ENCODE assay signal across 8 cellular contexts in the genomic region with DNA sequence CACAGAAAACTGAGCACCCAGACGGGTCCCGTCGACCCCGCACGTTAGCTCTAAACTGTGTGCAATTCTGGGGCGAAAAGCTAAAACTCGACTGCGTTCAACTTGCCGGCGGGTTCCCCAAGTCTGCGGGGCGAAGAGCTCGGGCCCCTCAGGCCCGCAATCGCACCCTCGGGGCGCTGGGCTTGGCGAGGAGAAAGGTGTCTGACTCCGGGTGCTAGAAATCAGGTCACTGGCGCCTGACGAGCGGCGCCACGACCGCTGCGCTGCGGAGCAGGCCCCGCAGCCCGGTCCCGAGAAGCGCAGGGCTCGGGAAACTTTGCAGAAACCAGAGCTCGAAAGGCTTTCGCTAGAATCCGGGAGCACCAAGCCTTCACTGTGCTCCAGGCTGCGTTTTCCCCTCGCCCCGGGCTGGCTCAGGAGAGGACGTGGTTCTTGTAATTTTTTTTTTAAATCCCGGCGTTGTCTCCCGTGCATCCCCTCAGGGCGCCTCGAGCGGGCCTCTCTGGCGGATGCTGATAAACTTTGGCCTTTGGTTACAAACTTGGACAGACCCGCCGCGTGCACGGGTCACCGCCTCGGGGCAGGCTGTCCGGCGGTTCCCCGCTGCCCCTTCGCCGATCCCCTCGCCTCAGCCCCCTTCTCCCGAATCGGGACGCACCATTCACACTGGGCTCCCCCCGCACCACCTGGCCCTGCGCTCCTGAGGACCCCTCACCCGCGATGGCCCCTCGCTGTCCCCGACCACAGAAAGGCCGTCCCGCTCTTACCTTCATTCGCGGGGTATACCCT. TPM values are rescaled to one million over a fixed set of nuclear protein-coding genes. Genes with fewer than 3 reads are reported as not detected.
DNase-seq lines count a peak whose midpoint lies in the region; ATAC-seq and TF ChIP-seq lines count a peak whose summit lies in the region.

No MANE protein-coding gene starts in this region.

- peaks cover 56% of the 10 kb centered on the region for H3K4me1 Mint-ChIP-seq in activated T-cell treated with anti-CD3 and anti-CD28 coated beads, Interleukin-2, amount 50 U/mL, for 24 hours (ENCODE audit: low read depth)
- H3K4me1 Mint-ChIP-seq in naive thymus-derived CD4-positive, alpha-beta T cell: peaks cover 22 to 53% (median 39%) of the 10 kb centered on the region in 7 donors

- no peak for TF ChIP-seq CTCF in LNCaP clone FGC (IDR thresholded peaks at IDR 0.05; ENCODE audit: control insufficient read depth, extremely low read depth, insufficient read depth)
- TF ChIP-seq CTCF in fibroblast of mammary gland (conservative IDR thresholded peaks at IDR 0.05; ENCODE audit: control insufficient read depth, insufficient read depth, low read depth, low read length): no peak
- no peak for TF ChIP-seq CTCF in upper lobe of right lung (IDR thresholded peaks at IDR 0.05)

- peaks cover 63% of the 10 kb centered on the region for H3K27me3 Mint-ChIP-seq in activated T-cell treated with anti-CD3 and anti-CD28 coated beads, Interleukin-2, amount 50 U/mL, for 24 hours
- H3K27me3 Mint-ChIP-seq in naive thymus-derived CD4-positive, alpha-beta T cell: peaks cover 19 to 70% (median 45%) of the 10 kb centered on the region in 5 donors

- POLR2A ChIA-PET in naive thymus-derived CD4-positive, alpha-beta T cell (lab: Charles Lee): interaction anchor here (0.7 to 4.3 kb wide), 4 partner anchors 53 to 261 kb away, joined by 3 to 45 read pairs (median 4); no protein-coding TSS in a partner anchor

- peak overlapping the region; percentile 69 for H3K27ac ChIP-seq in naive thymus-derived CD4-positive, alpha-beta T cell (ENCODE audit: low read depth, low read length)
- peak overlapping the region; percentile 81 for H3K27ac ChIP-seq in upper lobe of right lung

- in situ Hi-C loops in G401 (cut with HindIII; ENCODE audit: low sequenced_read_pairs): no loop called here

- H3K4me3 ChIP-seq in LNCaP clone FGC (ENCODE audit: low read depth, low read length) (peak overlapping the region; percentile 27), fibroblast of mammary gland (ENCODE audit: control insufficient read depth, low read depth, low read length) (peak overlapping the region; percentile 89), upper lobe of right lung (peak overlapping the region; percentile 74)
- H3K4me3 ChIP-seq in naive thymus-derived CD4-positive, alpha-beta T cell (ENCODE audit: low read length): peak overlapping the region; percentile 91

- peaks cover 6% of the 10 kb centered on the region for H3K36me3 Mint-ChIP-seq in activated T-cell treated with anti-CD3 and anti-CD28 coated beads, Interleukin-2, amount 50 U/mL, for 24 hours (ENCODE audit: low read depth)
- H3K36me3 Mint-ChIP-seq in naive thymus-derived CD4-positive, alpha-beta T cell: peaks cover 0 to 13% (median 0%) of the 10 kb centered on the region in 5 donors

- H3K4me3 Mint-ChIP-seq in activated T-cell treated with anti-CD3 and anti-CD28 coated beads, Interleukin-2, amount 50 U/mL, for 24 hours: peak overlapping the region; percentile 88
- peak overlapping the region; percentile 88 to 97 (median 94) for H3K4me3 Mint-ChIP-seq in naive thymus-derived CD4-positive, alpha-beta T cell

- intact Hi-C loops in naive thymus-derived CD4-positive, alpha-beta T cell (cut with micrococcal nuclease): loop anchor here (1.0 to 10.0 kb wide), 21 partner anchors 39 to 1291 kb away; a partner anchor contains a TSS
- intact Hi-C loops in upper lobe of right lung (cut with DNase I): loop anchor here (5.0 kb wide), 1 partner anchor 879 kb away; no protein-coding TSS in a partner anchor

- H3K27ac Mint-ChIP-seq in activated T-cell treated with anti-CD3 and anti-CD28 coated beads, Interleukin-2, amount 50 U/mL, for 24 hours: peak overlapping the region; percentile 72
- H3K27ac Mint-ChIP-seq in naive thymus-derived CD4-positive, alpha-beta T cell: peak overlapping the region; percentile 75 to 94 (median 89)

- H3K27me3 ChIP-seq in naive thymus-derived CD4-positive, alpha-beta T cell (ENCODE audit: control insufficient read depth in 2 of 2, insufficient read depth in 2 of 2, low read length in 2 of 2): peaks cover 0 to 4% of the 10 kb centered on the region in 2 donors
- H3K27me3 ChIP-seq in upper lobe of right lung: peaks cover 38% of the 10 kb centered on the region

- CTCF ChIA-PET in naive thymus-derived CD4-positive, alpha-beta T cell (lab: Charles Lee): interaction anchor here (0.6 to 1.1 kb wide), 6 partner anchors 32 to 631 kb away, joined by 3 to 5 read pairs (median 4); no protein-coding TSS in a partner anchor

- no peaks in the 10 kb centered on the region for H3K9me3 ChIP-seq in naive thymus-derived CD4-positive, alpha-beta T cell (ENCODE audit: control insufficient read depth in 2 of 3, low read length in 3 of 3)
- H3K9me3 ChIP-seq in upper lobe of right lung: no peaks in the 10 kb centered on the region

- DNase-seq in G401 (ENCODE audit: low spot score) (peak; percentile 52), LNCaP clone FGC (ENCODE audit: low read depth) (no peak), fibroblast of mammary gland (ENCODE audit: low read depth) (peak; percentile 47), upper lobe of right lung (peak; percentile 75), AML-193 (lab: John Stamatoyannopoulos, UW) (no peak)
- peak; percentile 68 for DNase-seq in activated T-cell treated with anti-CD3 and anti-CD28 coated beads, Interleukin-2, amount 50 U/mL, for 24 hours
- peak in 7 of 9 donors; percentile 13 to 54 (median 44) for DNase-seq in naive thymus-derived CD4-positive, alpha-beta T cell

- H3K4me1 ChIP-seq in naive thymus-derived CD4-positive, alpha-beta T cell (ENCODE audit: control insufficient read depth in 2 of 2, insufficient read depth in 2 of 2, low read length in 2 of 2): peaks cover 11 to 17% of the 10 kb centered on the region in 2 donors
- H3K4me1 ChIP-seq in upper lobe of right lung: peaks cover 3% of the 10 kb centered on the region

- ATAC-seq in GM21619 (IDR thresholded peaks at IDR 0.05; ENCODE audit: unreplicated experiment) (peak; percentile 11), upper lobe of right lung (peak; percentile 1)
- ATAC-seq in naive thymus-derived CD4-positive, alpha-beta T cell: peak; percentile 0

- peaks cover 0 to 8% (median 0%) of the 10 kb centered on the region in 3 experiments for H3K36me3 ChIP-seq in naive thymus-derived CD4-positive, alpha-beta T cell (ENCODE audit: control insufficient read depth in 2 of 3, insufficient read depth in 3 of 3, low read length in 3 of 3)
- no peaks in the 10 kb centered on the region for H3K36me3 ChIP-seq in upper lobe of right lung

- H3K9me3 Mint-ChIP-seq in activated T-cell treated with anti-CD3 and anti-CD28 coated beads, Interleukin-2, amount 50 U/mL, for 24 hours: no peaks in the 10 kb centered on the region
- H3K9me3 Mint-ChIP-seq in naive thymus-derived CD4-positive, alpha-beta T cell: no peaks in the 10 kb centered on the region

RNA-seq across cellular contexts. Expression of a gene that starts 0.5 kb away (rescaled TPM):
- not detected in 2 replicates for total RNA-seq in G401 (2014; rRNA removed; shearing (Covaris generic))
- total RNA-seq in naive thymus-derived CD4-positive, alpha-beta T cell: 10 to 100 TPM; 12.4 to 42.8 (median 30.6) TPM
- polyA plus RNA-seq in naive thymus-derived CD4-positive, alpha-beta T cell: 10 to 100 TPM in 1 of 2 donors, 1 to 10 TPM in 1; 8.3 to 16.1 TPM
- 31.9 TPM for total RNA-seq in upper lobe of right lung

Comparison
In these comparisons a context has a peak if more than half of its experiments do, and no peak if none do; other contexts are left out.
1. DNase-seq: peak in G401 (single experiment), activated T-cell treated with anti-CD3 and anti-CD28 coated beads, Interleukin-2, amount 50 U/mL, for 24 hours (single experiment), fibroblast of mammary gland (single experiment), naive thymus-derived CD4-positive, alpha-beta T cell (7 of 9) and upper lobe of right lung (single experiment); none in LNCaP clone FGC (single experiment) and AML-193 (0 of 2).
2. H3K4me3 ChIP-seq: peak in every context shown above with its lines; median percentile 91 in naive thymus-derived CD4-positive, alpha-beta T cell; 89 in fibroblast of mammary gland; 74 in upper lobe of right lung; 27 in LNCaP clone FGC.
3. RNA of a gene that starts 0.5 kb away (total RNA-seq): 31.9 TPM in upper lobe of right lung (single experiment) and 12.4 to 42.8 TPM in naive thymus-derived CD4-positive, alpha-beta T cell; not detected in G401; every median in the first group is over 10 times any median in the second.
4. Peak in every context shown above with its lines, with median percentiles within 50 percentile points of each other: ATAC-seq.